ENCODE assay signal across 27 cellular contexts in the genomic region with DNA sequence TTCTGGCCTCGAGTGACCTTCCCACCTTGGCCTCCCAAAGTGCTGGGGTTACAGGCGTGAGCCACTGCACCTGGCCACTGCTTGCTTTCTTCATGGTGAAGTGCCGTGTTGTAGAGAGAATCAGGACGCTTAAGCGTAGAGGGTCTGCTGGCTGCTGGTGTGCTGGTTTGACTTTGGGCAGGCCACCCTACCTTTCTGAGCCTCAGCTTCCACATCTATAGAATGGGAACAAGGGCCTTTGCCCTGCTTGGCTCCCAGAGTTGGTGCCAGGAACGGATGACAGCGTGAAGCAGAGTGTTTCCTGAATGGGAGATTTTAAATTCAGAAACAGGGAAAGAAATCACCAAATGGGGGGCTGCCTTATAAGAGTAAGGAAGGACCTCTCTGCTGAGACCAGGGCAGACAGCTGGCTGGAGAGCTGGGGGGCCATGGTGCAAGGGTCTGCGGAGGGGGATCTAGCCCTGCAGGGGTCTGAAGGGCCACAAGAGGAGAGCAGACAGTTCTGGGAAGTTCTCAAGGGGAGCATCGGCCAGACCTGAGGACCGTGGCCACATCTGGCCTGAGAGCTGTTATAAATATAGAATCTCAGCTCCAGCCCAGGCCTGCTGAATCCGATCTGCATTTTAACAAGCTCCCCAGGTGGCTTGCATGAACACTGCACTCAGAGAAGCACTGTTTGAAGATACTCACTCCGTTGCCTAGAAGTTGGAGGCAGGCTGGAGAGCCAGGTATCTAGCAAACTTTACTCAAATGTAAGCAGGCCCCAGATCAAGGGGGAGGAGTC.
DNase-seq lines count a peak whose midpoint lies in the region; ATAC-seq and TF ChIP-seq lines count a peak whose summit lies in the region.
"Had no signal": no experiment of that assay in that cellular context is flagged by ENCODE, and none has a peak within 500 bp of the region (broad histone marks: within the 10 kb centered on the region; RNA-seq: fewer than 3 reads in every experiment).

No MANE protein-coding gene starts in this region.

- TF ChIP-seq CTCF in cardiac muscle cell (IDR thresholded peaks at IDR 0.05; ENCODE audit: low read depth, low read length) (no peak), right atrium auricular region (IDR thresholded peaks at IDR 0.05) (no peak), heart right ventricle (IDR thresholded peaks at IDR 0.05) (peak in 1 of 9 donors; percentile 6), neural progenitor cell (IDR thresholded peaks at IDR 0.05) (no peak), SK-N-SH (IDR thresholded peaks at IDR 0.05) (no peak), type B pancreatic cell (conservative IDR thresholded peaks at IDR 0.05) (no peak)

- ATAC-seq in heart right ventricle: peak in 5 of 8 donors; percentile 26 to 61 (median 49)
- ATAC-seq in HG03139 (IDR thresholded peaks at IDR 0.05; ENCODE audit: unreplicated experiment): no peak
- no peak for ATAC-seq in HG02973 (IDR thresholded peaks at IDR 0.05; ENCODE audit: unreplicated experiment)
- ATAC-seq: A549; activated T-cell treated with anti-CD3 and anti-CD28 coated beads, Interleukin-2, amount 50 U/mL, for 72 hours had no signal

- TF ChIP-seq RAD21 in SK-N-SH (IDR thresholded peaks at IDR 0.05; ENCODE audit: low read length): no peak

- H3K9me3 ChIP-seq in cardiac muscle cell (ENCODE audit: low read depth): no peaks in the 10 kb centered on the region
- no peaks in the 10 kb centered on the region for H3K9me3 ChIP-seq in right atrium auricular region
- no peaks in the 10 kb centered on the region for H3K9me3 ChIP-seq in heart right ventricle
- no peaks in the 10 kb centered on the region for H3K9me3 ChIP-seq in neural progenitor cell (ENCODE audit: low read depth)
- H3K9me3 ChIP-seq in SK-N-SH: no peaks in the 10 kb centered on the region
- H3K9me3 ChIP-seq: A549, suprapubic skin had no signal

- H3K36me3 ChIP-seq in cardiac muscle cell (no peaks in the 10 kb centered on the region), right atrium auricular region (no peaks in the 10 kb centered on the region), heart right ventricle (no peaks in the 10 kb centered on the region), neural progenitor cell (no peaks in the 10 kb centered on the region), SK-N-SH (replicated peaks in 1 of 2; ENCODE audit: control insufficient read depth in 1 of 2, insufficient read depth in 2 of 2, low read length in 1 of 2) (no peaks in the 10 kb centered on the region)
- H3K36me3 ChIP-seq: suprapubic skin had no signal

- TF ChIP-seq EP300 in SK-N-SH (IDR thresholded peaks at IDR 0.05; ENCODE audit: borderline replicate concordance in 1 of 2, low read depth in 1 of 2, low read length in 1 of 2): no peak

- H3K4me3 ChIP-seq in cardiac muscle cell (no peak overlapping the region), right atrium auricular region (no peak overlapping the region), heart right ventricle (no peak overlapping the region), neural progenitor cell (no peak overlapping the region), SK-N-SH (ENCODE audit: low read depth in 2 of 2, low read length in 1 of 2) (no peak overlapping the region)
- H3K4me3 ChIP-seq: A549, PC-9, suprapubic skin had no signal

- H2AFZ ChIP-seq in neural progenitor cell (replicated peaks) (no peak overlapping the region), SK-N-SH (ENCODE audit: low read depth) (no peak overlapping the region)
- H2AFZ ChIP-seq: PC-9 had no signal

- H3K27me3 Mint-ChIP-seq in neural progenitor cell (ENCODE audit: insufficient read depth, low read depth) (peaks cover 9% of the 10 kb centered on the region), type B pancreatic cell (no peaks in the 10 kb centered on the region)

- H3F3A ChIP-seq in neural progenitor cell (ENCODE audit: low read depth): peaks cover 23% of the 10 kb centered on the region
- H3F3A ChIP-seq in SK-N-SH (replicated peaks; ENCODE audit: insufficient read depth): no peaks in the 10 kb centered on the region

- H3K9ac ChIP-seq in neural progenitor cell (no peak overlapping the region), SK-N-SH (no peak overlapping the region)

- H3K79me2 ChIP-seq in neural progenitor cell (ENCODE audit: low read depth): no peaks in the 10 kb centered on the region
- no peaks in the 10 kb centered on the region for H3K79me2 ChIP-seq in SK-N-SH (ENCODE audit: insufficient read depth)

- H3K9me3 Mint-ChIP-seq in neural progenitor cell: no peaks in the 10 kb centered on the region
- H3K9me3 Mint-ChIP-seq in type B pancreatic cell: no peaks in the 10 kb centered on the region
- H3K9me3 Mint-ChIP-seq: activated T-cell treated with anti-CD3 and anti-CD28 coated beads, Interleukin-2, amount 50 U/mL, for 72 hours; naive B cell had no signal

- H3K4me3 Mint-ChIP-seq in neural progenitor cell (no peak overlapping the region), type B pancreatic cell (no peak overlapping the region)
- H3K4me3 Mint-ChIP-seq: activated T-cell treated with anti-CD3 and anti-CD28 coated beads, Interleukin-2, amount 50 U/mL, for 72 hours; B cell; naive B cell had no signal

- POLR2A ChIA-PET in SK-N-SH (lab: Yijun Ruan, JAX): no interaction called here

- H3K4me2 ChIP-seq in neural progenitor cell (no peak overlapping the region), SK-N-SH (no peak overlapping the region)
- H3K4me2 ChIP-seq: A549, PC-9 had no signal

- 66 to 67% methylated on average over 12 of the region's 12 CpGs for WGBS in heart right ventricle, 2 donors
- WGBS in SK-N-SH (ENCODE audit: low lambda C conversion rate): 62% methylated on average over 11 of the region's 12 CpGs

- H4K20me1 ChIP-seq in neural progenitor cell (ENCODE audit: low read depth) (peaks cover 30% of the 10 kb centered on the region), SK-N-SH (ENCODE audit: insufficient read depth) (no peaks in the 10 kb centered on the region)

- H3K27ac Mint-ChIP-seq in neural progenitor cell (peak overlapping the region; percentile 85), type B pancreatic cell (no peak overlapping the region)
- H3K27ac Mint-ChIP-seq: activated T-cell treated with anti-CD3 and anti-CD28 coated beads, Interleukin-2, amount 50 U/mL, for 72 hours; B cell; naive B cell had no signal

- CTCF ChIA-PET in SK-N-SH (lab: Yijun Ruan, JAX): interaction anchor here (0.9 to 3.0 kb wide), 3 partner anchors 9 to 62 kb away, joined by 3 to 14 read pairs (median 10); no protein-coding TSS in a partner anchor

- H3K4me1 ChIP-seq in cardiac muscle cell (ENCODE audit: low read depth): peaks cover 17% of the 10 kb centered on the region
- H3K4me1 ChIP-seq in right atrium auricular region: peaks cover 0 to 23% of the 10 kb centered on the region in 2 donors
- peaks cover 0 to 38% (median 20%) of the 10 kb centered on the region in 9 donors for H3K4me1 ChIP-seq in heart right ventricle
- peaks cover 29% of the 10 kb centered on the region for H3K4me1 ChIP-seq in neural progenitor cell
- H3K4me1 ChIP-seq in SK-N-SH (ENCODE audit: control insufficient read depth in 1 of 2, insufficient read depth in 2 of 2, low read depth in 1 of 2, low read length in 1 of 2): no peaks in the 10 kb centered on the region; a peak in 1 of 4 replicates
- H3K4me1 ChIP-seq: A549 had no signal

- intact Hi-C loops in heart right ventricle (cut with DNase I): no loop called here

- DNase-seq in cardiac muscle cell (ENCODE audit: low read depth in 1 of 2, low spot score in 1 of 2): peak in 1 of 2 donors; percentile 72
- no peak for DNase-seq in right atrium auricular region (ENCODE audit: low spot score)
- no peak for DNase-seq in heart right ventricle
- DNase-seq in neural progenitor cell (ENCODE audit: low spot score): no peak
- no peak for DNase-seq in SK-N-SH
- no peak for DNase-seq in type B pancreatic cell (ENCODE audit: extremely low spot score, unreplicated experiment)
- DNase-seq: activated CD4-positive, alpha-beta T cell treated with anti-CD3 and anti-CD28 coated beads, Interleukin-2, amount 50 U/mL, for 1 hour; activated naive CD4-positive, alpha-beta T cell treated with Interleukin-2 at 50 U/mL for 16 hours; activated T-cell treated with anti-CD3 and anti-CD28 coated beads, Interleukin-2, amount 50 U/mL, for 72 hours; effector CD8-positive, alpha-beta T cell; foreskin fibroblast; mesenchymal stem cell; naive B cell; NCI-H1105; NCI-H187 treated with DMSO at 0.1 percent for 48 hours; NCI-H2171 treated with DMSO at 0.1 percent for 48 hours; NK-92 treated with Interleukin-12 subunit alpha and Interleukin-12 subunit beta, amount 100 ng/mL, for 24 hours; PC-9; retina; SHP77; stimulated activated CD4-positive, alpha-beta T cell treated with anti-CD3 and anti-CD28 coated beads, Interleukin-4, amount 100 ng/mL, for 1 hour; T-helper 9 cell had no signal

- H3K27ac ChIP-seq in cardiac muscle cell (peak overlapping the region; percentile 31), right atrium auricular region (no peak overlapping the region), heart right ventricle (peak overlapping the region in 1 of 10 donors; percentile 34), neural progenitor cell (no peak overlapping the region), SK-N-SH (ENCODE audit: low read depth in 2 of 2, low read length in 1 of 2) (no peak overlapping the region)
- H3K27ac ChIP-seq: A549, PC-9, suprapubic skin had no signal

- peaks cover 21% of the 10 kb centered on the region for H3K36me3 Mint-ChIP-seq in neural progenitor cell
- peaks cover 4% of the 10 kb centered on the region for H3K36me3 Mint-ChIP-seq in type B pancreatic cell

- peaks cover 77% of the 10 kb centered on the region for H3K4me1 Mint-ChIP-seq in neural progenitor cell
- peaks cover 36% of the 10 kb centered on the region for H3K4me1 Mint-ChIP-seq in type B pancreatic cell (ENCODE audit: unreplicated experiment)
- H3K4me1 Mint-ChIP-seq: B cell had no signal

- H3K9me2 ChIP-seq in SK-N-SH: no peaks in the 10 kb centered on the region

- H3K27me3 ChIP-seq in cardiac muscle cell (no peaks in the 10 kb centered on the region), right atrium auricular region (no peaks in the 10 kb centered on the region), heart right ventricle (no peaks in the 10 kb centered on the region), neural progenitor cell (peaks cover 48% of the 10 kb centered on the region), SK-N-SH (ENCODE audit: insufficient read depth) (no peaks in the 10 kb centered on the region)
- H3K27me3 ChIP-seq: suprapubic skin had no signal

TF ChIP-seq in SK-N-SH, 30 proteins besides CTCF, POLR2A, EP300 and RAD21 (continues in another document):
- TF ChIP-seq, protein P1, sequence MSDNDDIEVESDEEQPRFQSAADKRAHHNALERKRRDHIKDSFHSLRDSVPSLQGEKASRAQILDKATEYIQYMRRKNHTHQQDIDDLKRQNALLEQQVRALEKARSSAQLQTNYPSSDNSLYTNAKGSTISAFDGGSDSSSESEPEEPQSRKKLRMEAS (IDR thresholded peaks at IDR 0.05; ENCODE audit: low read depth): no peak

Comparison
In these comparisons a context has a peak if more than half of its experiments do, and no peak if none do; other contexts are left out.
1. ATAC-seq: peak in heart right ventricle (5 of 8); none in HG03139 (single experiment) and HG02973 (single experiment).